In the genomic region with DNA sequence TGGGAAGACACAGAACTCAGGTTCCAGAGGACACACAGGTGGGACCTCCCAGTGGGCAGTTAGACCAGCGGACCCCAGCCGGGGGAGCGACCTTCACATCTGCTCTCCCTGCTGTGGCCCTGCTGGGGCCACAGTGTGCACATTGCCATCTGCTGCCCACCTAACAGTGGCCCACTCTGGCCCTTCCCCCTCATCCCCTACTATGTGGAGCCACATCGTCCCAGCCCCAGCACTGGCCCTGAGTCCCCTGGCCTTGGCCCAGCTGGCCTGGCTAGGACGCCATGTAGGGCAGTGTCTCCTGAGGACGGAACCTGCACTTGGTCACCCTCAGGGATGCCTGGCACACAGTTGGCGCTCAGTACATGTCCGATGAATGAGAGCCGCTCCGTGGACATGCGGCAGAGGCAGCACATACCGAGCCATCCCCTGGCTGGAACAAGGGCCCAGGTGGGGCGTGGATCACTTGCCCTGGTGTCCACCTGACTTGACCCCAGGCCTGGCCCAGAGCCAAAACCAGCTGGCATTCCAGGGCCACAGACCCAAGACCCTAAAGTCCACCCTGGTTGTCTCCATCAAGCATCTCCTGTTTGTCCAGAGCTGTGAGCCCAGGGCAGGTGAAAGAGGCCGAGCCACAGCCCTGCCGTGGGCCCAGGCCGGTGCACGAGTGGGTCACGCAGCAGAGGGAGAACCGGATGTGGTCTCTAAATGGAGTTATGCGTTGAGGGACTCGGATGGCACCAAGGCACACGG, we compare ENCODE assay signal across 18 cellular contexts.
DNase-seq lines count a peak whose midpoint lies in the region; ATAC-seq, FAIRE-seq and TF ChIP-seq lines count a peak whose summit lies in the region.
"Had no signal": no experiment of that assay in that cellular context is flagged by ENCODE, and none has a peak within 500 bp of the region (broad histone marks: within the 10 kb centered on the region; RNA-seq: fewer than 3 reads in every experiment).

No MANE protein-coding gene starts in this region.

- H3K27ac ChIP-seq in left ventricle myocardium inferior (replicated peaks) (no peak overlapping the region), K562 (ENCODE audit: extremely low read depth, low read depth, low read length) (no peak overlapping the region)

- BruUV-seq in K562 (replicated peaks; lab: Mats Ljungman, UMichigan), result no TSS peak

- POLR2A ChIA-PET in K562 (lab: Yijun Ruan, JAX), result interaction anchor here (0.6 to 0.7 kb wide), 3 partner anchors 11 to 199 kb away, joined by 3 to 4 read pairs (median 3); no protein-coding TSS in a partner anchor

- ATAC-seq in Right ventricle myocardium inferior (no peak), K562 (no peak), HG03045 (IDR thresholded peaks at IDR 0.05; ENCODE audit: unreplicated experiment) (no peak)
- ATAC-seq: activated naive CD8-positive, alpha-beta T cell treated with anti-CD3 and anti-CD28 coated beads, Interleukin-2, amount 50 U/mL, for 24 hours; right cardiac atrium; stimulated activated memory B cell treated with anti-CD40 and anti-IgM and Interleukin-4, amounts not matched to agents 10 μg/mL and 1 μg/mL and 100 μg/mL, for 72 hours had no signal

- peak; percentile 14 for DNase-seq in left ventricle myocardium inferior
- DNase-seq in Right ventricle myocardium inferior (ENCODE audit: missing footprints), result no peak
- DNase-seq in K562 (ENCODE audit: extremely low read depth in 1 of 4, low spot score in 3 of 4), result no peak
- peak; percentile 89 for DNase-seq in mesenteric fat pad (ENCODE audit: low spot score)
- DNase-seq in ureter (ENCODE audit: low spot score), result peak; percentile 41
- DNase-seq in EL, result no peak
- DNase-seq in H4 (ENCODE audit: low spot score), result no peak
- DNase-seq: activated CD4-positive, alpha-beta T cell treated with anti-CD3 and anti-CD28 coated beads, Interleukin-2, amount 50 U/mL, for 1 hour; activated naive CD8-positive, alpha-beta T cell treated with anti-CD3 and anti-CD28 coated beads, Interleukin-2, amount 50 U/mL, for 24 hours; DMS79; hippocampal formation; NCI-H2029; NCI-H446 had no signal

- TF ChIP-seq CTCF in left ventricle myocardium inferior (IDR thresholded peaks at IDR 0.05; ENCODE audit: borderline replicate concordance) (no peak), K562 (IDR thresholded peaks at IDR 0.05 in 2 of 3, conservative IDR thresholded peaks at IDR 0.05 in 1 of 3; ENCODE audit: insufficient read depth in 2 of 3, low read depth in 1 of 3, low read length in 3 of 3) (no peak)

- no peak for TF ChIP-seq POLR2A in K562 (conservative IDR thresholded peaks at IDR 0.05)

- intact Hi-C loops in left ventricle myocardium inferior (cut with micrococcal nuclease) (no loop called here), Right ventricle myocardium inferior (cut with DNase I) (no loop called here), K562 (cut with micrococcal nuclease) (loop anchor here (10.0 kb wide), 1 partner anchor 562 kb away; no protein-coding TSS in a partner anchor)

- H3K9me1 ChIP-seq in K562 (ENCODE audit: control insufficient read depth, insufficient read depth, low read length), result no peaks in the 10 kb centered on the region

- TF ChIP-seq RAD21 in K562 (CRISPR knock-in tag; conservative IDR thresholded peaks at IDR 0.05 in 1 of 2, IDR thresholded peaks at IDR 0.05 in 1 of 2), result no peak

- WGBS in K562 (ENCODE audit: insufficient coverage, low coverage, missing lambda C conversion rate), result 21% methylated on average over 21 of the region's 22 CpGs

- H3K4me1 ChIP-seq in left ventricle myocardium inferior (peaks cover 34% of the 10 kb centered on the region), K562 (replicated peaks in 1 of 2; ENCODE audit: control insufficient read depth in 2 of 2, insufficient read depth in 2 of 2, low read length in 2 of 2) (peaks cover 0 to 50% of the 10 kb centered on the region in 2 experiments; a peak in 2 of 5 replicates)

- H3K9me3 ChIP-seq in left ventricle myocardium inferior (replicated peaks) (peaks cover 4% of the 10 kb centered on the region), K562 (replicated peaks; ENCODE audit: control insufficient read depth, insufficient read depth, low read depth, low read length) (no peaks in the 10 kb centered on the region)

- CTCF ChIA-PET in K562 (lab: Yijun Ruan, JAX; ENCODE audit: low intra/inter-chr PET ratio), result no interaction called here

- in situ Hi-C loops in K562 (cut with MboI), result loop anchor here (5.0 kb wide), 1 partner anchor 285 kb away; no protein-coding TSS in a partner anchor

- no peak overlapping the region for H3K4me2 ChIP-seq in K562 (ENCODE audit: insufficient read depth, low read length)

- peaks cover 19% of the 10 kb centered on the region for H4K20me1 ChIP-seq in K562 (replicated peaks; ENCODE audit: control insufficient read depth, insufficient read depth, low read length)

- H3K27me3 ChIP-seq in left ventricle myocardium inferior (ENCODE audit: low read depth), result peaks cover 43% of the 10 kb centered on the region
- H3K27me3 ChIP-seq in K562 (ENCODE audit: control insufficient read depth in 2 of 2, insufficient read depth in 2 of 2, low read length in 2 of 2), result peaks cover 5 to 41% of the 10 kb centered on the region in 2 experiments; a peak in 4 of 5 replicates

- H3K36me3 ChIP-seq in left ventricle myocardium inferior, result no peaks in the 10 kb centered on the region
- no peaks in the 10 kb centered on the region for H3K36me3 ChIP-seq in K562 (ENCODE audit: control insufficient read depth, insufficient read depth, low read length)

- H2AFZ ChIP-seq in K562 (ENCODE audit: low read depth, low read length), result no peak overlapping the region

- H3K4me3 ChIP-seq in left ventricle myocardium inferior (no peak overlapping the region), K562 (no peak overlapping the region)

- no peak overlapping the region; a peak in 1 of 4 replicates for H3K9ac ChIP-seq in K562 (ENCODE audit: insufficient read depth in 1 of 2, low read depth in 2 of 2, low read length in 2 of 2)

- no peak for TF ChIP-seq EP300 in K562 (IDR thresholded peaks at IDR 0.05; ENCODE audit: low read length)

- no peaks in the 10 kb centered on the region for H3K79me2 ChIP-seq in K562 (ENCODE audit: control insufficient read depth, insufficient read depth, low read length)

- no peak for FAIRE-seq in K562 (lab: Jason Lieb, UNC)
- FAIRE-seq: keratinocyte, TTC549 had no signal

TF ChIP-seq in K562, 482 proteins besides CTCF, POLR2A, EP300 and RAD21:
- TF ChIP-seq NFIC (IDR thresholded peaks at IDR 0.05), result peak; percentile 78
- no peak for TF ChIP-seq ZNF174 (CRISPR knock-in tag; IDR thresholded peaks at IDR 0.05)
- TF ChIP-seq, protein P1, sequence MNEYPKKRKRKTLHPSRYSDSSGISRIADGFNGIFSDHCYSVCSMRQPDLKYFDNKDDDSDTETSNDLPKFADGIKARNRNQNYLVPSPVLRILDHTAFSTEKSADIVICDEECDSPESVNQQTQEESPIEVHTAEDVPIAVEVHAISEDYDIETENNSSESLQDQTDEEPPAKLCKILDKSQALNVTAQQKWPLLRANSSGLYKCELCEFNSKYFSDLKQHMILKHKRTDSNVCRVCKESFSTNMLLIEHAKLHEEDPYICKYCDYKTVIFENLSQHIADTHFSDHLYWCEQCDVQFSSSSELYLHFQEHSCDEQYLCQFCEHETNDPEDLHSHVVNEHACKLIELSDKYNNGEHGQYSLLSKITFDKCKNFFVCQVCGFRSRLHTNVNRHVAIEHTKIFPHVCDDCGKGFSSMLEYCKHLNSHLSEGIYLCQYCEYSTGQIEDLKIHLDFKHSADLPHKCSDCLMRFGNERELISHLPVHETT (CRISPR knock-in tag; conservative IDR thresholded peaks at IDR 0.05 in 1 of 2, IDR thresholded peaks at IDR 0.05 in 1 of 2), result no peak
TF ChIP-seq in K562: peak in this region for 1.

Comparison
In these comparisons a context has a peak if more than half of its experiments do, and no peak if none do; other contexts are left out.
1. DNase-seq: peak in left ventricle myocardium inferior (single experiment), mesenteric fat pad (single experiment) and ureter (single experiment); none in Right ventricle myocardium inferior (single experiment), K562 (0 of 4), EL (single experiment) and H4 (single experiment).